Comparison of ENCODE assay signal across 8 cellular contexts in genomic region chr3:105369501-105370371, GRCh38. TPM values are rescaled to one million over a fixed set of nuclear protein-coding genes. Genes with fewer than 3 reads are reported as not detected.
DNase-seq lines count a peak whose midpoint lies in the region; ATAC-seq, FAIRE-seq and TF ChIP-seq lines count a peak whose summit lies in the region.

No MANE protein-coding gene starts in this region.

- FAIRE-seq in endometrium (lab: Jason Lieb, UNC): peak; percentile 33

- peaks cover 16% of the 10 kb centered on the region for H3K27me3 Mint-ChIP-seq in stimulated activated naive CD8-positive, alpha-beta T cell treated with anti-CD3 and anti-CD28 coated beads, Interleukin-15, amount 100 ng/mL, for 72 hours

- peaks cover 29% of the 10 kb centered on the region for H3K4me1 Mint-ChIP-seq in stimulated activated naive CD8-positive, alpha-beta T cell treated with anti-CD3 and anti-CD28 coated beads, Interleukin-15, amount 100 ng/mL, for 72 hours

- POLR2A ChIA-PET in BJ (lab: Charles Lee): no interaction called here

- peak overlapping the region; percentile 99 to 100 for H3K27ac Mint-ChIP-seq in stimulated activated naive CD8-positive, alpha-beta T cell treated with anti-CD3 and anti-CD28 coated beads, Interleukin-15, amount 100 ng/mL, for 72 hours

- H3K4me1 ChIP-seq in mesodermal cell (ENCODE audit: control insufficient read depth, insufficient read depth, low read length, poor library complexity, severe bottlenecking): peaks cover 12% of the 10 kb centered on the region

- peak overlapping the region; percentile 50 for H3K27ac ChIP-seq in mesodermal cell (ENCODE audit: low read depth, low read length, severe bottlenecking)

- peak overlapping the region; percentile 89 to 92 for H3K4me3 Mint-ChIP-seq in stimulated activated naive CD8-positive, alpha-beta T cell treated with anti-CD3 and anti-CD28 coated beads, Interleukin-15, amount 100 ng/mL, for 72 hours

- 1 to 4% methylated on average over 18 to 19 of the region's 22 CpGs for WGBS in mesodermal cell (ENCODE audit: insufficient coverage in 2 of 2), 2 experiments

- ATAC-seq in GM19023 (IDR thresholded peaks at IDR 0.05; ENCODE audit: unreplicated experiment) (peak; percentile 10), HG03342 (IDR thresholded peaks at IDR 0.05; ENCODE audit: unreplicated experiment) (peak; percentile 20)
- ATAC-seq in stimulated activated naive CD8-positive, alpha-beta T cell treated with anti-CD3 and anti-CD28 coated beads, Interleukin-15, amount 100 ng/mL, for 72 hours: peak; percentile 19

- H3K9me3 Mint-ChIP-seq in stimulated activated naive CD8-positive, alpha-beta T cell treated with anti-CD3 and anti-CD28 coated beads, Interleukin-15, amount 100 ng/mL, for 72 hours: no peaks in the 10 kb centered on the region

- no peaks in the 10 kb centered on the region for H3K27me3 ChIP-seq in BJ (ENCODE audit: control insufficient read depth, insufficient read depth, low read length)

- peak; percentile 72 for TF ChIP-seq CTCF in BJ (IDR thresholded peaks at IDR 0.05; ENCODE audit: insufficient read depth, low read depth, low read length)

- H3K4me3 ChIP-seq in BJ (ENCODE audit: low read depth, low read length) (peak overlapping the region; percentile 61), mesodermal cell (ENCODE audit: extremely low read depth, insufficient read depth, low read length, poor library complexity, severe bottlenecking) (peak overlapping the region; percentile 65)

- CTCF ChIA-PET in BJ (lab: Yijun Ruan, JAX): interaction anchor here (0.6 to 4.7 kb wide), 9 partner anchors 11 to 1240 kb away, joined by 3 to 30 read pairs (median 3); no protein-coding TSS in a partner anchor

- H3K36me3 ChIP-seq in BJ (ENCODE audit: control insufficient read depth, insufficient read depth, low read length) (no peaks in the 10 kb centered on the region), mesodermal cell (ENCODE audit: control insufficient read depth, insufficient read depth, low read length) (no peaks in the 10 kb centered on the region)

- no peaks in the 10 kb centered on the region for H3K9me3 ChIP-seq in mesodermal cell (ENCODE audit: control insufficient read depth, low read length)

- DNase-seq in BJ (ENCODE audit: low read depth): no peak
- DNase-seq in NCI-H510A treated with DMSO at 0.1 percent for 48 hours (lab: John Stamatoyannopoulos, UW): peak; percentile 40
- DNase-seq in activated CD4-positive, alpha-beta T cell treated with anti-CD3 and anti-CD28 coated beads, Interleukin-2, amount 50 U/mL, for 48 hours: peak; percentile 27 to 36
- peak; percentile 66 to 67 for DNase-seq in stimulated activated naive CD8-positive, alpha-beta T cell treated with anti-CD3 and anti-CD28 coated beads, Interleukin-15, amount 100 ng/mL, for 72 hours

RNA-seq across cellular contexts. Expression of gene ALCAM, which starts 3.0 kb away (rescaled TPM):
- polyA plus RNA-seq in BJ (2011; rRNA removed): 89.5 and 157 TPM in 2 replicates
- polyA minus RNA-seq in BJ (2011; rRNA and poly(A)+ RNA removed): 50.5 and 55.6 TPM in 2 replicates
- 77.3 TPM for polyA plus RNA-seq in mesodermal cell (2013, experiment 1 of 2)
- polyA plus RNA-seq in mesodermal cell (2013, experiment 2 of 2): 98.1 TPM
